In genomic region chr18:30775629-30776028, GRCh38 we compare ENCODE assay signal across 30 cellular contexts.
"Had no signal": no experiment of that assay in that cellular context is flagged by ENCODE, and none has a peak within 500 bp of the region (broad histone marks: within the 10 kb centered on the region; RNA-seq: fewer than 3 reads in every experiment).

No MANE protein-coding gene starts in this region.

- H3K9ac ChIP-seq: parathyroid adenoma had no signal

- H3K27ac Mint-ChIP-seq: memory B cell; mesothelial cell of epicardium; naive B cell; natural killer cell treated with Interleukin-12 subunit alpha and Interleukin-12 subunit beta and Interleukin-15 and Interleukin-18, amount 100 ng/mL, for 72 hours; stimulated activated effector memory CD8-positive, alpha-beta T cell treated with anti-CD3 and anti-CD28 coated beads, Interleukin-12 subunit alpha, Interleukin-12 subunit beta, amount 100 ng/mL, for 72 hours had no signal

- H3K27ac ChIP-seq: dorsolateral prefrontal cortex, epithelial cell of prostate, gastrocnemius medialis, parathyroid adenoma, stomach, thyroid gland, vagina had no signal

- H3K4me1 Mint-ChIP-seq: memory B cell; naive B cell; neural crest cell; stimulated activated effector memory CD8-positive, alpha-beta T cell treated with anti-CD3 and anti-CD28 coated beads, Interleukin-12 subunit alpha, Interleukin-12 subunit beta, amount 100 ng/mL, for 72 hours had no signal

- DNase-seq: dorsolateral prefrontal cortex; effector CD4-positive, alpha-beta T cell; foreskin fibroblast; gastrocnemius medialis; head of caudate nucleus; left ventricle myocardium superior; mucosa of descending colon; naive B cell; stimulated activated CD4-positive, alpha-beta T cell treated with anti-CD3 and anti-CD28 coated beads, Interleukin-12 subunit alpha, Interleukin-12 subunit beta, amount 100 ng/mL, for 4 hours; stimulated activated CD4-positive, alpha-beta T cell treated with anti-CD3 and anti-CD28 coated beads, Interleukin-1b, Interleukin-23, amount 100 ng/mL, for 48 hours; stimulated activated CD4-positive, alpha-beta T cell treated with anti-CD3 and anti-CD28 coated beads, Interleukin-4, amount 100 ng/mL, for 1 hour; stimulated activated naive CD4-positive, alpha-beta T cell treated with Interleukin-2 at 50 U/mL for 16 hours; stomach; thyroid gland; trophoblast cell had no signal

- H3K27me3 Mint-ChIP-seq: memory B cell; naive B cell; natural killer cell treated with Interleukin-12 subunit alpha and Interleukin-12 subunit beta and Interleukin-15 and Interleukin-18, amount 100 ng/mL, for 72 hours; progenitor cell of endocrine pancreas had no signal

- H3K4me3 ChIP-seq: dorsolateral prefrontal cortex, gastrocnemius medialis, lung, mucosa of descending colon, smooth muscle cell, stomach, thyroid gland, vagina had no signal

- H3K27me3 ChIP-seq: dorsolateral prefrontal cortex, gastrocnemius medialis, stomach, thyroid gland, vagina had no signal

- H3K36me3 ChIP-seq: gastrocnemius medialis, stomach, thyroid gland, vagina had no signal

- H3K4me2 ChIP-seq: smooth muscle cell had no signal

- H3K4me3 Mint-ChIP-seq: memory B cell; mesothelial cell of epicardium; naive B cell; natural killer cell treated with Interleukin-12 subunit alpha and Interleukin-12 subunit beta and Interleukin-15 and Interleukin-18, amount 100 ng/mL, for 72 hours; neural crest cell; stimulated activated effector memory CD8-positive, alpha-beta T cell treated with anti-CD3 and anti-CD28 coated beads, Interleukin-12 subunit alpha, Interleukin-12 subunit beta, amount 100 ng/mL, for 72 hours had no signal

- H3K9me3 ChIP-seq: gastrocnemius medialis, thyroid gland, vagina had no signal

- H3K36me3 Mint-ChIP-seq: memory B cell; mesothelial cell of epicardium; naive B cell; stimulated activated effector memory CD8-positive, alpha-beta T cell treated with anti-CD3 and anti-CD28 coated beads, Interleukin-12 subunit alpha, Interleukin-12 subunit beta, amount 100 ng/mL, for 72 hours had no signal

- H3K79me2 ChIP-seq: parathyroid adenoma had no signal

- H2AFZ ChIP-seq: parathyroid adenoma had no signal

- FAIRE-seq: colon, keratinocyte had no signal

- ATAC-seq: esophagus mucosa; gastrocnemius medialis; left ventricle myocardium superior; mucosa of descending colon; natural killer cell treated with Interleukin-12 subunit alpha and Interleukin-12 subunit beta and Interleukin-15 and Interleukin-18, amount 100 ng/mL, for 72 hours; sciatic nerve; stimulated activated effector memory CD8-positive, alpha-beta T cell treated with anti-CD3 and anti-CD28 coated beads, Interleukin-12 subunit alpha, Interleukin-12 subunit beta, amount 100 ng/mL, for 72 hours had no signal

- H3K4me1 ChIP-seq: gastrocnemius medialis, parathyroid adenoma, stomach, thyroid gland, vagina had no signal
